In the genomic region with DNA sequence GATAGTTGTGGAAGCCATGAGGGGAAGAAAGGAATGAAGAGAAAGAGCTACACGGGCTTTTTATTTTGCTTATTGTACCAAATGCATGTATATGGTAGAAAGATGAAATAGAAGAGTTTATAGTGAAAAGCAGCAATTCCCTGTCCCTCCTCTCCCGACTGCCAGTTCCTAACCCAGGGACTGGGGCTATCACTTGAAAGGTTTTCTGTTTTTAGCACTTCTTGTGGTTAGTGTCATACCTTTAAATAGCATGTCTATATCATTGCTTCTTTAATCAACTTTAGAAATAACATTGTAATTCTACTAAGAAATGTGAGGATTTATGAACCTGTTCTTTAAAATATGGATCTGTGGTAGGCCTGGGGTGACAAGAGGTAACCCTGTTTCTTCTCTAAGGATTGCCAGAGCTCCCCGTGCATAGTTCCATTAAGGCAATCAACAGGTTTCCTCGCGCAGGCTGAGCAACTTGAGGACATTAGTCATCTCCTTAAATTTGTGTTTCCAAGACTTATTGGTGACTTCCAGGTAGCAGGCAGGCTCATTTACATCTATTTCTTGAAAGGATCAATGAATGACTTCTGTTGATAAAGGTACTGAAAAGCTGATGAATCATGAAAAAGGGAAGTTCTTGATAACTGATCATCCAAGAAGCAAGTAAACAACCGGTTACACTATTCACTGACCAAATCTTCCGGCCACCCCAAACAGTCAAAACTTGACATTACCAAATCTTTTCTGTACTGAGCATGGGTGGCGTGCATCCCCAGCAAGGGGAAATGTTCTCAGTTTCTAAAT, we compare ENCODE assay signal across 8 cellular contexts. TPM values are rescaled to one million over a fixed set of nuclear protein-coding genes. Genes with fewer than 3 reads are reported as not detected.
DNase-seq lines count a peak whose midpoint lies in the region; ATAC-seq and TF ChIP-seq lines count a peak whose summit lies in the region.

No MANE protein-coding gene starts in this region.

- no peaks in the 10 kb centered on the region for H3K9me3 Mint-ChIP-seq in natural killer cell treated with Interleukin-12 subunit alpha and Interleukin-12 subunit beta and Interleukin-15 and Interleukin-18, amount 100 ng/mL, for 72 hours
- no peaks in the 10 kb centered on the region for H3K9me3 Mint-ChIP-seq in natural killer cell
- H3K9me3 Mint-ChIP-seq in stimulated activated naive CD8-positive, alpha-beta T cell treated with anti-CD3 and anti-CD28 coated beads, Interleukin-15, amount 100 ng/mL, for 72 hours, result peaks cover 5 to 16% of the 10 kb centered on the region in 2 donors
- H3K9me3 Mint-ChIP-seq in effector memory CD8-positive, alpha-beta T cell, result no peaks in the 10 kb centered on the region

- peaks cover 3 to 29% of the 10 kb centered on the region in 2 donors for H3K4me1 Mint-ChIP-seq in natural killer cell treated with Interleukin-12 subunit alpha and Interleukin-12 subunit beta and Interleukin-15 and Interleukin-18, amount 100 ng/mL, for 72 hours (ENCODE audit: low read depth in 2 of 2)
- no peaks in the 10 kb centered on the region for H3K4me1 Mint-ChIP-seq in natural killer cell
- peaks cover 45% of the 10 kb centered on the region for H3K4me1 Mint-ChIP-seq in stimulated activated naive CD8-positive, alpha-beta T cell treated with anti-CD3 and anti-CD28 coated beads, Interleukin-15, amount 100 ng/mL, for 72 hours
- H3K4me1 Mint-ChIP-seq in effector memory CD8-positive, alpha-beta T cell (ENCODE audit: low read depth in 2 of 2), result no peaks in the 10 kb centered on the region

- H3K36me3 Mint-ChIP-seq in natural killer cell treated with Interleukin-12 subunit alpha and Interleukin-12 subunit beta and Interleukin-15 and Interleukin-18, amount 100 ng/mL, for 72 hours, result no peaks in the 10 kb centered on the region
- H3K36me3 Mint-ChIP-seq in natural killer cell, result no peaks in the 10 kb centered on the region
- no peaks in the 10 kb centered on the region for H3K36me3 Mint-ChIP-seq in effector memory CD8-positive, alpha-beta T cell (ENCODE audit: insufficient read depth)

- H3K27me3 Mint-ChIP-seq in natural killer cell treated with Interleukin-12 subunit alpha and Interleukin-12 subunit beta and Interleukin-15 and Interleukin-18, amount 100 ng/mL, for 72 hours, result peaks cover 0 to 3% of the 10 kb centered on the region in 2 donors
- peaks cover 0 to 6% of the 10 kb centered on the region in 2 donors for H3K27me3 Mint-ChIP-seq in natural killer cell (ENCODE audit: low read depth in 2 of 2)
- H3K27me3 Mint-ChIP-seq in stimulated activated naive CD8-positive, alpha-beta T cell treated with anti-CD3 and anti-CD28 coated beads, Interleukin-15, amount 100 ng/mL, for 72 hours, result no peaks in the 10 kb centered on the region
- H3K27me3 Mint-ChIP-seq in effector memory CD8-positive, alpha-beta T cell, result no peaks in the 10 kb centered on the region

- peak; percentile 79 to 92 for ATAC-seq in natural killer cell treated with Interleukin-12 subunit alpha and Interleukin-12 subunit beta and Interleukin-15 and Interleukin-18, amount 100 ng/mL, for 72 hours
- no peak for ATAC-seq in natural killer cell
- ATAC-seq in HG02840 (IDR thresholded peaks at IDR 0.05; ENCODE audit: low FRiP score, unreplicated experiment), result peak; percentile 99
- ATAC-seq in stimulated activated naive CD8-positive, alpha-beta T cell treated with anti-CD3 and anti-CD28 coated beads, Interleukin-15, amount 100 ng/mL, for 72 hours, result peak; percentile 98
- ATAC-seq in effector memory CD8-positive, alpha-beta T cell (replicated peaks), result no peak

- no peak for TF ChIP-seq CTCF in natural killer cell (IDR thresholded peaks at IDR 0.05)

- DNase-seq in natural killer cell treated with Interleukin-12 subunit alpha and Interleukin-12 subunit beta and Interleukin-15 and Interleukin-18, amount 100 ng/mL, for 72 hours (ENCODE audit: low spot score), result no peak
- DNase-seq in natural killer cell, result no peak
- DNase-seq in OCI-M1 (lab: John Stamatoyannopoulos, UW), result peak; percentile 70
- peak; percentile 59 to 84 for DNase-seq in stimulated activated naive CD8-positive, alpha-beta T cell treated with anti-CD3 and anti-CD28 coated beads, Interleukin-15, amount 100 ng/mL, for 72 hours
- DNase-seq in effector memory CD8-positive, alpha-beta T cell, result no peak
- DNase-seq in NCI-H146 (lab: John Stamatoyannopoulos, UW), result no peak
- DNase-seq in A172 (ENCODE audit: low spot score), result no peak

- peak overlapping the region; percentile 56 for H3K4me3 Mint-ChIP-seq in natural killer cell treated with Interleukin-12 subunit alpha and Interleukin-12 subunit beta and Interleukin-15 and Interleukin-18, amount 100 ng/mL, for 72 hours
- H3K4me3 Mint-ChIP-seq in natural killer cell, result no peak overlapping the region
- H3K4me3 Mint-ChIP-seq in stimulated activated naive CD8-positive, alpha-beta T cell treated with anti-CD3 and anti-CD28 coated beads, Interleukin-15, amount 100 ng/mL, for 72 hours, result peak overlapping the region; percentile 28 to 60
- H3K4me3 Mint-ChIP-seq in effector memory CD8-positive, alpha-beta T cell, result no peak overlapping the region

- H3K27ac Mint-ChIP-seq in natural killer cell treated with Interleukin-12 subunit alpha and Interleukin-12 subunit beta and Interleukin-15 and Interleukin-18, amount 100 ng/mL, for 72 hours, result peak overlapping the region; percentile 39 to 87
- no peak overlapping the region for H3K27ac Mint-ChIP-seq in natural killer cell
- H3K27ac Mint-ChIP-seq in stimulated activated naive CD8-positive, alpha-beta T cell treated with anti-CD3 and anti-CD28 coated beads, Interleukin-15, amount 100 ng/mL, for 72 hours, result peak overlapping the region; percentile 86 to 91
- H3K27ac Mint-ChIP-seq in effector memory CD8-positive, alpha-beta T cell, result no peak overlapping the region

- intact Hi-C loops in natural killer cell (cut with micrococcal nuclease), result no loop called here

RNA-seq across cellular contexts. Expression of a gene that starts 37.8 kb away (rescaled TPM):
- total RNA-seq in natural killer cell treated with Interleukin-12 subunit alpha and Interleukin-12 subunit beta and Interleukin-15 and Interleukin-18, amount 100 ng/mL, for 72 hours, result 10 to 100 TPM; 11.8 to 49.3 TPM
- total RNA-seq in natural killer cell, result 100 to 1,000 TPM in 1 of 3 donors, 10 to 100 TPM in 2; 33.5 to 114 (median 80.2) TPM
- 0.50 and 0.91 TPM in 2 replicates for total RNA-seq in A172 (2014; rRNA removed; shearing (Covaris generic))

Comparison
In these comparisons a context has a peak if more than half of its experiments do, and no peak if none do; other contexts are left out.
1. ATAC-seq: peak in natural killer cell treated with Interleukin-12 subunit alpha and Interleukin-12 subunit beta and Interleukin-15 and Interleukin-18, amount 100 ng/mL, for 72 hours (2 of 2), HG02840 (single experiment) and stimulated activated naive CD8-positive, alpha-beta T cell treated with anti-CD3 and anti-CD28 coated beads, Interleukin-15, amount 100 ng/mL, for 72 hours (single experiment); none in natural killer cell (0 of 3) and effector memory CD8-positive, alpha-beta T cell (single experiment).
2. H3K27ac Mint-ChIP-seq: peak in natural killer cell treated with Interleukin-12 subunit alpha and Interleukin-12 subunit beta and Interleukin-15 and Interleukin-18, amount 100 ng/mL, for 72 hours (2 of 2) and stimulated activated naive CD8-positive, alpha-beta T cell treated with anti-CD3 and anti-CD28 coated beads, Interleukin-15, amount 100 ng/mL, for 72 hours (2 of 2); none in natural killer cell (0 of 2) and effector memory CD8-positive, alpha-beta T cell (0 of 2).
3. H3K4me3 Mint-ChIP-seq: peak in natural killer cell treated with Interleukin-12 subunit alpha and Interleukin-12 subunit beta and Interleukin-15 and Interleukin-18, amount 100 ng/mL, for 72 hours (single experiment) and stimulated activated naive CD8-positive, alpha-beta T cell treated with anti-CD3 and anti-CD28 coated beads, Interleukin-15, amount 100 ng/mL, for 72 hours (2 of 2); none in natural killer cell (single experiment) and effector memory CD8-positive, alpha-beta T cell (0 of 2).
4. DNase-seq: peak in OCI-M1 (single experiment) and stimulated activated naive CD8-positive, alpha-beta T cell treated with anti-CD3 and anti-CD28 coated beads, Interleukin-15, amount 100 ng/mL, for 72 hours (2 of 2); none in natural killer cell treated with Interleukin-12 subunit alpha and Interleukin-12 subunit beta and Interleukin-15 and Interleukin-18, amount 100 ng/mL, for 72 hours (single experiment), natural killer cell (single experiment), effector memory CD8-positive, alpha-beta T cell (0 of 3), NCI-H146 (single experiment) and A172 (single experiment).